10 cellular contexts compared by ENCODE assay signal in the genomic region with DNA sequence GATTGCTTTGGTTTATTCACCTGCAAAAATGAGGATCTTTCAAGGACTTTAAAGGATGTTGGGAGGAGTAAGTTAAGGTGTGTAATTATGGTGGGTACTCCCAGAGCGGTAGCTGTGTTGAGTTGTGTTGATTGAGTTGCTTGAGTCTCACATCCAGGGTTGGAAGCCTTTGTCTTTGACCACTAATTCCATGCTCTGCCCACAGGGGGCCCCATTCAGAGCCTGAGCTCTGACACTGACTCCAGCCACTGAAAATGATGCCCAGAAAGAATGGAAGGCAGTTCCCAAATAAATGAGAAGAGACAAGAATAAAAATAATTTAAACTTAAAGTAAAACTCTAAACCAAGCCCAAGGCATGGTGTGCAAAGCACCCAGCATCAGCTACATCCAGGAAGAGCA.
DNase-seq lines count a peak whose midpoint lies in the region; ATAC-seq, FAIRE-seq and TF ChIP-seq lines count a peak whose summit lies in the region.
"Had no signal": no experiment of that assay in that cellular context is flagged by ENCODE, and none has a peak within 500 bp of the region (broad histone marks: within the 10 kb centered on the region; RNA-seq: fewer than 3 reads in every experiment).

No MANE protein-coding gene starts in this region.

- peaks cover 0 to 10% (median 3%) of the 10 kb centered on the region in 7 donors for H3K27me3 ChIP-seq in heart right ventricle
- H3K27me3 ChIP-seq in right cardiac atrium (ENCODE audit: control insufficient read depth, insufficient read depth): no peaks in the 10 kb centered on the region
- no peaks in the 10 kb centered on the region for H3K27me3 ChIP-seq in NT2/D1 (ENCODE audit: insufficient read depth, insufficient read length)
- no peaks in the 10 kb centered on the region for H3K27me3 ChIP-seq in upper lobe of right lung

- 60 to 72% methylated on average over 1 of the region's 1 CpG for WGBS in heart right ventricle, 2 donors
- 61% methylated on average over 1 of the region's 1 CpG for WGBS in right cardiac atrium

- TF ChIP-seq CTCF in heart right ventricle (IDR thresholded peaks at IDR 0.05) (peak in 7 of 9 donors; percentile 20 to 47 (median 35)), fibroblast of pulmonary artery (IDR thresholded peaks at IDR 0.05; ENCODE audit: low read length, missing control alignments) (peak; percentile 51), upper lobe of right lung (IDR thresholded peaks at IDR 0.05) (peak; percentile 29)

- intact Hi-C loops in heart right ventricle (cut with DNase I): loop anchor here in 1 of 10 donors (10.0 kb wide), 1 partner anchor 157 kb away; no protein-coding TSS in a partner anchor
- intact Hi-C loops in right cardiac atrium (cut with DNase I): no loop called here
- intact Hi-C loops in upper lobe of right lung (cut with DNase I): no loop called here

- H3K9me3 ChIP-seq in heart right ventricle (peaks cover 0 to 4% (median 0%) of the 10 kb centered on the region in 11 donors), right cardiac atrium (ENCODE audit: control insufficient read depth, low read length) (no peaks in the 10 kb centered on the region), NT2/D1 (ENCODE audit: insufficient read depth, low read length) (no peaks in the 10 kb centered on the region), upper lobe of right lung (no peaks in the 10 kb centered on the region)

- no peaks in the 10 kb centered on the region for H3K4me1 ChIP-seq in heart right ventricle
- H3K4me1 ChIP-seq in right cardiac atrium (ENCODE audit: control insufficient read depth, insufficient read depth, low read length): no peaks in the 10 kb centered on the region
- no peaks in the 10 kb centered on the region for H3K4me1 ChIP-seq in NT2/D1 (ENCODE audit: insufficient read depth, insufficient read length)
- no peaks in the 10 kb centered on the region for H3K4me1 ChIP-seq in upper lobe of right lung

- no peak for ATAC-seq in heart right ventricle
- ATAC-seq in right cardiac atrium: no peak
- no peak for ATAC-seq in upper lobe of right lung
- ATAC-seq: effector memory CD8-positive, alpha-beta T cell; Right ventricle myocardium inferior had no signal

- no peak overlapping the region for H3K9ac ChIP-seq in NT2/D1 (ENCODE audit: insufficient read length, low read depth)

- no peak for DNase-seq in heart right ventricle
- DNase-seq in right cardiac atrium: no peak
- DNase-seq in NT2/D1 (ENCODE audit: low read depth, low spot score): peak; percentile 56
- peak; percentile 16 for DNase-seq in fibroblast of pulmonary artery (ENCODE audit: low read depth)
- DNase-seq in upper lobe of right lung: no peak
- no peak for DNase-seq in RCC 7860 (ENCODE audit: low spot score)
- DNase-seq in COR-L47 (lab: John Stamatoyannopoulos, UW): no peak
- no peak for DNase-seq in cortex of kidney (lab: John Stamatoyannopoulos, UW)
- DNase-seq: effector memory CD8-positive, alpha-beta T cell had no signal

- H3K36me3 ChIP-seq in heart right ventricle (no peaks in the 10 kb centered on the region), NT2/D1 (ENCODE audit: insufficient read depth, insufficient read length, low read length) (no peaks in the 10 kb centered on the region), upper lobe of right lung (no peaks in the 10 kb centered on the region)

- H3K27ac ChIP-seq in heart right ventricle (no peak overlapping the region), right cardiac atrium (ENCODE audit: low read length) (no peak overlapping the region), upper lobe of right lung (no peak overlapping the region)

- H3K4me3 ChIP-seq in heart right ventricle: no peak overlapping the region
- H3K4me3 ChIP-seq in right cardiac atrium (ENCODE audit: low read length): no peak overlapping the region
- H3K4me3 ChIP-seq in NT2/D1 (ENCODE audit: insufficient read length, low read depth): no peak overlapping the region
- no peak overlapping the region for H3K4me3 ChIP-seq in fibroblast of pulmonary artery (replicated peaks; ENCODE audit: low read depth, low read length)
- no peak overlapping the region for H3K4me3 ChIP-seq in upper lobe of right lung

- FAIRE-seq in RCC 7860 (lab: Jason Lieb, UNC): no peak

Comparison
In these comparisons a context has a peak if more than half of its experiments do, and no peak if none do; other contexts are left out.
1. DNase-seq: peak in NT2/D1 (single experiment) and fibroblast of pulmonary artery (single experiment); none in heart right ventricle (0 of 2), right cardiac atrium (0 of 3), upper lobe of right lung (single experiment), RCC 7860 (single experiment), COR-L47 (single experiment) and cortex of kidney (single experiment).
2. Peak in every context shown above with its lines, with median percentiles within 50 percentile points of each other: CTCF ChIP-seq.